ENCODE assay signal across 1 cellular context in the genomic region with DNA sequence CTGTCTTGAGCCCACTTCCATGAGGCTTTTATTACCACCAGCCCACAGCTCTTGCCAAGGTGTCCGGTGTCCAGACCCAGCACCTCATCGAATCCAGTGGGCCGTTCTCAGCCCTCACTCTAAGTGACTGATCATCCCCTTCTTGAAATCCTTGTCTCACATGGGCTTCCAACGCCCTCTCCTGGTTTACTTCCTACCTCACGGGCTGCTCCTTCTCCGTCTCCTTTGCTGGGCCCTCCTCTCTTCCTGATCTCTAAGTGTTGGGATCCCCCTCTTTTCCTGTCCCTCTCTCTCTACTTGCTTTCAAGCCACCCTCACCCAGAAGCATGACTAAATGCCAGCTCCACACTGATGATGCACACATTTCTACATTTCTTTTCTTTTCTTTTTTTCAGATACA.
TF ChIP-seq lines count a peak whose summit lies in the region.

No MANE protein-coding gene starts in this region.

TF ChIP-seq in A549, 52 proteins besides CTCF, POLR2A, EP300 and RAD21:
- TF ChIP-seq, protein P1, sequence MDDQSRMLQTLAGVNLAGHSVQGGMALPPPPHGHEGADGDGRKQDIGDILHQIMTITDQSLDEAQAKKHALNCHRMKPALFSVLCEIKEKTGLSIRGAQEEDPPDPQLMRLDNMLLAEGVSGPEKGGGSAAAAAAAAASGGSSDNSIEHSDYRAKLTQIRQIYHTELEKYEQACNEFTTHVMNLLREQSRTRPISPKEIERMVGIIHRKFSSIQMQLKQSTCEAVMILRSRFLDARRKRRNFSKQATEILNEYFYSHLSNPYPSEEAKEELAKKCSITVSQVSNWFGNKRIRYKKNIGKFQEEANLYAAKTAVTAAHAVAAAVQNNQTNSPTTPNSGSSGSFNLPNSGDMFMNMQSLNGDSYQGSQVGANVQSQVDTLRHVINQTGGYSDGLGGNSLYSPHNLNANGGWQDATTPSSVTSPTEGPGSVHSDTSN (IDR thresholded peaks at IDR 0.05) = no peak
